Comparison of ENCODE assay signal across 15 cellular contexts in genomic region chr5:9149988-9150387, GRCh38.
DNase-seq lines count a peak whose midpoint lies in the region; ATAC-seq and TF ChIP-seq lines count a peak whose summit lies in the region.
"Had no signal": no experiment of that assay in that cellular context is flagged by ENCODE, and none has a peak within 500 bp of the region (broad histone marks: within the 10 kb centered on the region; RNA-seq: fewer than 3 reads in every experiment).

No MANE protein-coding gene starts in this region.

- intact Hi-C loops in cardiac septum (cut with DNase I): loop anchor here (10.0 kb wide), 2 partner anchors 395 to 465 kb away; partner anchors contain the start of gene SEMA5A

- no peak for ATAC-seq in activated CD4-positive, CD25-positive, alpha-beta regulatory T cell treated with anti-CD3 and anti-CD28 coated beads, Interleukin-2, amount 50 U/mL, for 24 hours
- no peak for ATAC-seq in HG03460 (IDR thresholded peaks at IDR 0.05; ENCODE audit: unreplicated experiment)
- ATAC-seq: stimulated activated effector memory CD8-positive, alpha-beta T cell treated with anti-CD3 and anti-CD28 coated beads, Interleukin-12 subunit alpha, Interleukin-12 subunit beta, amount 100 ng/mL, for 72 hours had no signal

- no peak overlapping the region for H3K4me3 ChIP-seq in astrocyte of the cerebellum (ENCODE audit: low read depth, low read length)

- TF ChIP-seq CTCF in astrocyte of the cerebellum (IDR thresholded peaks at IDR 0.05; ENCODE audit: low read depth, low read length, missing control alignments): no peak

- in situ Hi-C loops in astrocyte of the cerebellum (cut with HindIII; ENCODE audit: low sequenced_read_pairs): no loop called here

- peak; percentile 44 for DNase-seq in AG20443 (ENCODE audit: low spot score)
- DNase-seq in HS-27A (ENCODE audit: low read depth): peak; percentile 77
- DNase-seq in astrocyte of the cerebellum (ENCODE audit: low read depth): peak; percentile 20
- DNase-seq in islet precursor cell: peak; percentile 85
- no peak for DNase-seq in cardiac septum (ENCODE audit: low spot score)
- no peak for DNase-seq in NCI-H82 treated with DMSO at 0.1 percent for 48 hours (lab: John Stamatoyannopoulos, UW; ENCODE audit: unreplicated experiment)
- DNase-seq: activated CD4-positive, alpha-beta T cell treated with anti-CD3 and anti-CD28 coated beads, Interleukin-2, amount 50 U/mL, for 1 hour; amygdala; kidney glomerular epithelial cell; NCI-H446; RPMI8226; stimulated activated CD4-positive, alpha-beta T cell treated with anti-CD3 and anti-CD28 coated beads, Interleukin-4, amount 100 ng/mL, for 1 hour had no signal

Comparison
In these comparisons a context has a peak if more than half of its experiments do, and no peak if none do; other contexts are left out.
1. DNase-seq: peak in AG20443 (single experiment), HS-27A (single experiment), astrocyte of the cerebellum (single experiment) and islet precursor cell (single experiment); none in cardiac septum (single experiment) and NCI-H82 treated with DMSO at 0.1 percent for 48 hours (single experiment).